Comparison of ENCODE assay signal across 1 cellular context in genomic region chr1:234970731-234971476, GRCh38.
A peak's percentile ranks its signal among the peaks of the same experiment; 100 is the strongest.
TF ChIP-seq lines count a peak whose summit lies in the region.

No MANE protein-coding gene starts in this region.

TF ChIP-seq in HEK293, 187 proteins besides CTCF, POLR2A, EP300 and RAD21 (continued from another document):
- TF ChIP-seq REST (tag by site-specific recombination; IDR thresholded peaks at IDR 0.05) (no peak), ZFP69B (tag by site-specific recombination; IDR thresholded peaks at IDR 0.05) (0 out of 2 replicates have a peak, but pooled peaks have one; percentile 30), GLIS2 (tag by site-specific recombination; IDR thresholded peaks at IDR 0.05) (peak; percentile 44), ZNF76 (tag by site-specific recombination; IDR thresholded peaks at IDR 0.05; ENCODE audit: borderline replicate concordance, low read depth) (peak; percentile 60; the same call in 1 of the 2 replicates), ZBTB21 (tag by site-specific recombination; IDR thresholded peaks at IDR 0.05) (0 out of 2 replicates have a peak, but pooled peaks have one; percentile 10), ZNF302 (tag by site-specific recombination; IDR thresholded peaks at IDR 0.05; ENCODE audit: low read depth) (no peak), OSR2 (tag by site-specific recombination; IDR thresholded peaks at IDR 0.05) (peak; percentile 85), ZNF133 (tag by site-specific recombination; IDR thresholded peaks at IDR 0.05) (no peak), ZNF623 (tag by site-specific recombination; IDR thresholded peaks at IDR 0.05) (0 out of 2 replicates have a peak, but pooled peaks have one; percentile 22), ZEB2 (tag by site-specific recombination; IDR thresholded peaks at IDR 0.05) (0 out of 2 replicates have a peak, but pooled peaks have one; percentile 26), ZBTB44 (tag by site-specific recombination; IDR thresholded peaks at IDR 0.05) (peak; percentile 75), AEBP2 (tag by site-specific recombination; IDR thresholded peaks at IDR 0.05; ENCODE audit: borderline replicate concordance) (no peak), YY2 (tag by site-specific recombination; IDR thresholded peaks at IDR 0.05) (no peak), TSHZ1 (tag by site-specific recombination; IDR thresholded peaks at IDR 0.05; ENCODE audit: borderline replicate concordance) (peak; percentile 34; the same call in 1 of the 2 replicates), ZNF2 (tag by site-specific recombination; IDR thresholded peaks at IDR 0.05) (peak; percentile 91), ZNF341 (tag by site-specific recombination; IDR thresholded peaks at IDR 0.05; ENCODE audit: low read depth) (peak; percentile 22; the same call in 1 of the 2 replicates), ZIC2 (tag by site-specific recombination; IDR thresholded peaks at IDR 0.05) (peak; percentile 63), ZNF670 (tag by site-specific recombination; IDR thresholded peaks at IDR 0.05; ENCODE audit: low read depth) (no peak), ZBTB48 (tag by site-specific recombination; IDR thresholded peaks at IDR 0.05) (peak; percentile 64; the same call in 1 of the 2 replicates), BCL6B (tag by site-specific recombination; IDR thresholded peaks at IDR 0.05) (no peak), PRDM10 (tag by site-specific recombination; IDR thresholded peaks at IDR 0.05) (0 out of 2 replicates have a peak, but pooled peaks have one; percentile 22)
TF ChIP-seq in HEK293: peak in this region for 25.
